Comparison of ENCODE assay signal across 1 cellular context in the genomic region with DNA sequence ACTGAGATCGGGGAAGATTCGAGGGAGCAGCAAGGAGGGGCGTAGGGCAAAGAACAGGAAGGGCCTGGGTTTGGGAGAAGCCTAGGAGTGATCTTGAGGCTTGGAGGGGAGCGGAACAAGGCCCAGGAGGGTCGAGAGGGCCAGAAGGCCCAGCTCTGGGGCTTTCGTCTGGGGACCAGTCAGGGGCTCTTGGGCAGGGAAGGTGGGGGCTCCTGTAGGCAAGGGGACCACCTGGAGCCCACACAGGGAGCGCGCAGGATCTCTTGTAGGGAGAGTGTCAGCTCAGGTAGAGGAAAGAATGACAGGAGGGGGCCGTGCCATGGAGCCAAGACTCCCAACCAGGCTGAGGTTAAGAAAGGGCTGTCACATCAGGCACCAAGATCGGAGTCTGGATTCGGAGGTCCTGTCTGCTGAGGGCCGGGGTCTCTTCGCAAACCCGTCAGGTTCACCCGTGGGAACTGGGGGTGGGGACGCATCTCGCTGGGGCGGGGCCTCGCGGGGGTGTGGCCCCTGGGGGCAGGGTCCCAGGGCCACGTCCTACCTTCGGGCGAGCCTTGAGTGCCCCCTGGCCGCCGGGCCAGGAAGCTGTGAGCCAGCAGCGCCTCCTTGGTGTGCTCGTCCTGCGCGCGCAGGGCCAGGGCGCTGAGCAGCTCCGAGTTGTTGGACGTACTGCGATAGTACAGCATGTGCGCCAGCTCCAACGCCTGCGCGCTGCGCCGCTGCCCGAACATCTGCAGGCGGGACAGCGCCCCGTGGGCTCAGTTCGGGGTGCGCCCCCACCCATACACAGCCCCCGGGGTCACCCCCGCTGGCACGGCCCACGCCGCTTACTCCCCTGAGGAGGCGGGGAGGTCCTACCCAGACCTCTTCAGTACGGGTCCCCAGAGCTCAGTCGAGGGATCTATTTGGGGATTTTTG.
TF ChIP-seq lines count a peak whose summit lies in the region.

No MANE protein-coding gene starts in this region.

TF ChIP-seq in HepG2, 621 proteins besides CTCF, POLR2A, EP300 and RAD21:
- TF ChIP-seq SP2 (CRISPR knock-in tag; IDR thresholded peaks at IDR 0.05) (no peak), ZEB1 (IDR thresholded peaks at IDR 0.05; ENCODE audit: insufficient replicate concordance, low read depth) (peak; percentile 46), ZNF607 (CRISPR knock-in tag; IDR thresholded peaks at IDR 0.05; ENCODE audit: borderline replicate concordance) (0 out of 2 replicates have a peak, but pooled peaks have one; percentile 38), MAFF (IDR thresholded peaks at IDR 0.05; ENCODE audit: low read depth, low read length) (no peak), ZKSCAN5 (CRISPR knock-in tag; IDR thresholded peaks at IDR 0.05) (no peak), SMAD1 (CRISPR knock-in tag; IDR thresholded peaks at IDR 0.05; ENCODE audit: borderline replicate concordance, low read depth) (no peak), ZFX (CRISPR knock-in tag; IDR thresholded peaks at IDR 0.05; ENCODE audit: low read depth) (0 out of 2 replicates have a peak, but pooled peaks have one; percentile 32), RBM39 (IDR thresholded peaks at IDR 0.05; ENCODE audit: low read depth, low read length, poor library complexity, severe bottlenecking) (peak; percentile 10), PCBP1 (IDR thresholded peaks at IDR 0.05; ENCODE audit: borderline replicate concordance, low read depth, low read length) (0 out of 2 replicates have a peak, but pooled peaks have one; percentile 7), ZNF687 (CRISPR knock-in tag; IDR thresholded peaks at IDR 0.05) (0 out of 2 replicates have a peak, but pooled peaks have one; percentile 28), ZNF839 (CRISPR knock-in tag; IDR thresholded peaks at IDR 0.05; ENCODE audit: borderline replicate concordance) (no peak), HNRNPH1 (optimal IDR thresholded peaks at IDR 0.05; ENCODE audit: low read depth, low read length) (no peak), CAMTA2 (CRISPR knock-in tag; IDR thresholded peaks at IDR 0.05; ENCODE audit: borderline replicate concordance) (no peak), ZNF275 (CRISPR knock-in tag; IDR thresholded peaks at IDR 0.05; ENCODE audit: borderline replicate concordance) (no peak), RBFOX2 (IDR thresholded peaks at IDR 0.05; ENCODE audit: low read depth, low read length) (0 out of 2 replicates have a peak, but pooled peaks have one; percentile 20), HNRNPL (IDR thresholded peaks at IDR 0.05; ENCODE audit: low read depth, low read length) (0 out of 2 replicates have a peak, but pooled peaks have one; percentile 1), ZBTB33 (CRISPR knock-in tag; IDR thresholded peaks at IDR 0.05) (peak; percentile 96), ELK4 (CRISPR knock-in tag; IDR thresholded peaks at IDR 0.05; ENCODE audit: borderline replicate concordance) (no peak), ZFP36L2 (CRISPR knock-in tag; IDR thresholded peaks at IDR 0.05) (no peak), TBL1XR1 (IDR thresholded peaks at IDR 0.05; ENCODE audit: borderline replicate concordance, low read length, partially characterized antibody) (no peak), DZIP1 (CRISPR knock-in tag; IDR thresholded peaks at IDR 0.05) (0 out of 2 replicates have a peak, but pooled peaks have one; percentile 27), ZNF225 (CRISPR knock-in tag; IDR thresholded peaks at IDR 0.05) (peak; percentile 42; the same call in 1 of the 2 replicates), MATR3 (CRISPR knock-in tag; IDR thresholded peaks at IDR 0.05) (no peak), HOXA3 (CRISPR knock-in tag; IDR thresholded peaks at IDR 0.05) (0 out of 2 replicates have a peak, but pooled peaks have one; percentile 23), PHF21A (CRISPR knock-in tag; IDR thresholded peaks at IDR 0.05) (no peak), NFKB2 (CRISPR knock-in tag; IDR thresholded peaks at IDR 0.05; ENCODE audit: borderline replicate concordance) (0 out of 2 replicates have a peak, but pooled peaks have one; percentile 24), ZNF501 (CRISPR knock-in tag; IDR thresholded peaks at IDR 0.05) (peak; percentile 8; the same call in 1 of the 2 replicates), E2F1 (CRISPR knock-in tag; IDR thresholded peaks at IDR 0.05) (no peak)
- TF ChIP-seq, protein P1, sequence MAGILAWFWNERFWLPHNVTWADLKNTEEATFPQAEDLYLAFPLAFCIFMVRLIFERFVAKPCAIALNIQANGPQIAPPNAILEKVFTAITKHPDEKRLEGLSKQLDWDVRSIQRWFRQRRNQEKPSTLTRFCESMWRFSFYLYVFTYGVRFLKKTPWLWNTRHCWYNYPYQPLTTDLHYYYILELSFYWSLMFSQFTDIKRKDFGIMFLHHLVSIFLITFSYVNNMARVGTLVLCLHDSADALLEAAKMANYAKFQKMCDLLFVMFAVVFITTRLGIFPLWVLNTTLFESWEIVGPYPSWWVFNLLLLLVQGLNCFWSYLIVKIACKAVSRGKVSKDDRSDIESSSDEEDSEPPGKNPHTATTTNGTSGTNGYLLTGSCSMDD (CRISPR knock-in tag; IDR thresholded peaks at IDR 0.05), result no peak
TF ChIP-seq in HepG2: peak in this region for 14.
